16 cellular contexts compared by ENCODE assay signal in the genomic region with DNA sequence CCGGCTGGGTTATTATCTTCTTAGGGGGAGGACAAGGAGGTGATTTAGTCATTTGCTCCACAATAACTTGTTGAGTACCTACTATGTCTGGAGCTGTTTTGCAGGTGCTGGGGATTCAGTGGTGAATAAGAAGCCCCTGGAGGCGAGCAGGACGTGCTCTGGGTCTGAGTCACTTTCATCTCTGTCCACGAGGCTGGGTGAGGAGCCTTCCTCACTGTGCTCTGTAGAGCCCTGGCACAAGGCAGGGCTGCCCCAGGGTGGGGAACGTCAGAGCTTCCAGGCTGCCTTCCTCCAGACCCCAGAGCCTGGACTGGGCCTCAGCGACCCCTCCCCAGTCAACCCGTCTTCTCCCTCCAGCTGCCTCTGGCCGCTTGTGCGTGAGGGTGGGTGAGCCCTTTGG. TPM values are rescaled to one million over a fixed set of nuclear protein-coding genes. Genes with fewer than 3 reads are reported as not detected.
DNase-seq lines count a peak whose midpoint lies in the region; ATAC-seq, FAIRE-seq and TF ChIP-seq lines count a peak whose summit lies in the region.
"Had no signal": no experiment of that assay in that cellular context is flagged by ENCODE, and none has a peak within 500 bp of the region (broad histone marks: within the 10 kb centered on the region; RNA-seq: fewer than 3 reads in every experiment).

No MANE protein-coding gene starts in this region.

- H3K36me3 ChIP-seq in SK-N-SH (replicated peaks in 1 of 2; ENCODE audit: control insufficient read depth in 1 of 2, insufficient read depth in 2 of 2, low read length in 1 of 2) = no peaks in the 10 kb centered on the region
- H3K36me3 ChIP-seq in OCI-LY7 (ENCODE audit: insufficient read depth, low read length) = no peaks in the 10 kb centered on the region
- H3K36me3 ChIP-seq: lower lobe of right lung, SJSA1 had no signal

- peaks cover 2% of the 10 kb centered on the region for H3K9me3 Mint-ChIP-seq in HFFc6
- H3K9me3 Mint-ChIP-seq in activated CD8-positive, alpha-beta memory T cell treated with anti-CD3 and anti-CD28 coated beads, Interleukin-2, amount 10 ng/mL, durations not matched to agents 7 days and 5 days (ENCODE audit: low read depth) = no peaks in the 10 kb centered on the region
- no peaks in the 10 kb centered on the region for H3K9me3 Mint-ChIP-seq in natural killer cell treated with Interleukin-12 subunit alpha and Interleukin-12 subunit beta and Interleukin-15 and Interleukin-18, amount 100 ng/mL, for 72 hours
- H3K9me3 Mint-ChIP-seq: activated T-cell treated with anti-CD3 and anti-CD28 coated beads, Interleukin-2, amount 50 U/mL, for 72 hours; neural crest cell had no signal

- DNase-seq in A549 (ENCODE audit: low read depth in 1 of 2, low spot score in 1 of 2) (no peak), HFFc6 (peak; percentile 27), SK-N-SH (no peak), fibroblast of pulmonary artery (ENCODE audit: low read depth) (peak; percentile 3), GM10266 (ENCODE audit: extremely low spot score) (no peak), OCI-LY7 (ENCODE audit: low spot score) (no peak)
- no peak for DNase-seq in activated CD8-positive, alpha-beta memory T cell treated with anti-CD3 and anti-CD28 coated beads, Interleukin-2, amount 10 ng/mL, durations not matched to agents 7 days and 5 days
- no peak for DNase-seq in natural killer cell treated with Interleukin-12 subunit alpha and Interleukin-12 subunit beta and Interleukin-15 and Interleukin-18, amount 100 ng/mL, for 72 hours (ENCODE audit: low spot score)
- DNase-seq: activated T-cell treated with anti-CD3 and anti-CD28 coated beads, Interleukin-2, amount 50 U/mL, for 72 hours; DMS 273 treated with DMSO at 0.1 percent for 48 hours; lower lobe of right lung; stimulated activated naive CD8-positive, alpha-beta T cell treated with anti-CD3 and anti-CD28 coated beads, Interleukin-15, Interleukin-2, amounts not matched to agents 100 U/mL and 50 U/mL, for 24 hours had no signal

- CTCF ChIA-PET in A549 (lab: Yijun Ruan, JAX) (interaction anchor here (1.0 to 1.4 kb wide), 3 partner anchors 37 to 322 kb away, joined by 3 to 5 read pairs (median 3); no protein-coding TSS in a partner anchor), SK-N-SH (lab: Yijun Ruan, JAX) (interaction anchor here (1.4 to 1.5 kb wide), 2 partner anchors 34 to 309 kb away, joined by 4 read pairs; no protein-coding TSS in a partner anchor), OCI-LY7 (lab: Charles Lee; ENCODE audit: unreplicated experiment) (no interaction called here)
- CTCF ChIA-PET in activated CD8-positive, alpha-beta memory T cell treated with anti-CD3 and anti-CD28 coated beads, Interleukin-2, amount 10 ng/mL, durations not matched to agents 7 days and 5 days (lab: Charles Lee) = no interaction called here

- H3K27ac ChIP-seq in A549 (peak overlapping the region in 1 of 2 experiments; percentile 16; a peak in 1 of 6 replicates), SK-N-SH (ENCODE audit: low read depth in 2 of 2, low read length in 1 of 2) (no peak overlapping the region), OCI-LY7 (ENCODE audit: low read depth, low read length, poor library complexity, severe bottlenecking) (no peak overlapping the region)
- H3K27ac ChIP-seq: lower lobe of right lung, SJSA1 had no signal

- ATAC-seq in A549 = peak; percentile 70; a peak in 5 of 6 replicates
- ATAC-seq in activated CD8-positive, alpha-beta memory T cell treated with anti-CD3 and anti-CD28 coated beads, Interleukin-2, amount 10 ng/mL, durations not matched to agents 7 days and 5 days = no peak
- no peak for ATAC-seq in natural killer cell treated with Interleukin-12 subunit alpha and Interleukin-12 subunit beta and Interleukin-15 and Interleukin-18, amount 100 ng/mL, for 72 hours
- ATAC-seq: activated T-cell treated with anti-CD3 and anti-CD28 coated beads, Interleukin-2, amount 50 U/mL, for 72 hours; lower lobe of right lung; stimulated activated naive CD8-positive, alpha-beta T cell treated with anti-CD3 and anti-CD28 coated beads, Interleukin-15, Interleukin-2, amounts not matched to agents 100 U/mL and 50 U/mL, for 24 hours had no signal

- TF ChIP-seq RAD21 in A549 (conservative IDR thresholded peaks at IDR 0.05 in 1 of 2, IDR thresholded peaks at IDR 0.05 in 1 of 2) (no peak), SK-N-SH (IDR thresholded peaks at IDR 0.05; ENCODE audit: low read length) (no peak)

- POLR2A ChIA-PET in A549 (lab: Yijun Ruan, JAX) (no interaction called here), SK-N-SH (lab: Yijun Ruan, JAX) (interaction anchor here (0.6 kb wide), 1 partner anchor 42 kb away, joined by 3 read pairs; no protein-coding TSS in a partner anchor), OCI-LY7 (lab: Charles Lee) (no interaction called here)

- no peaks in the 10 kb centered on the region for H3K79me2 ChIP-seq in SK-N-SH (ENCODE audit: insufficient read depth)
- H3K79me2 ChIP-seq in OCI-LY7 (ENCODE audit: insufficient read depth, low read depth, low read length) = no peaks in the 10 kb centered on the region

- H3K9me3 ChIP-seq in A549 (no peaks in the 10 kb centered on the region; the same call in 2 of the 3 replicates), SK-N-SH (no peaks in the 10 kb centered on the region), OCI-LY7 (ENCODE audit: low read length) (no peaks in the 10 kb centered on the region; the same call in 1 of the 2 replicates)
- H3K9me3 ChIP-seq: lower lobe of right lung, SJSA1 had no signal

- TF ChIP-seq EP300 in A549 (IDR thresholded peaks at IDR 0.05) = no peak
- TF ChIP-seq EP300 in SK-N-SH (IDR thresholded peaks at IDR 0.05; ENCODE audit: borderline replicate concordance in 1 of 2, low read depth in 1 of 2, low read length in 1 of 2) = no peak

- H2AFZ ChIP-seq in SK-N-SH (ENCODE audit: low read depth) = no peak overlapping the region
- H2AFZ ChIP-seq in OCI-LY7 (ENCODE audit: low read length) = no peak overlapping the region

- no peaks in the 10 kb centered on the region; the same call in 2 of the 3 replicates for H3K4me1 ChIP-seq in A549
- H3K4me1 ChIP-seq in SK-N-SH (ENCODE audit: control insufficient read depth in 1 of 2, insufficient read depth in 2 of 2, low read depth in 1 of 2, low read length in 1 of 2) = no peaks in the 10 kb centered on the region
- no peaks in the 10 kb centered on the region for H3K4me1 ChIP-seq in OCI-LY7 (ENCODE audit: insufficient read depth, low read length, poor library complexity, severe bottlenecking)
- H3K4me1 ChIP-seq: lower lobe of right lung, SJSA1 had no signal

- peaks cover 21% of the 10 kb centered on the region; the same call in 1 of the 2 replicates for H3K27me3 ChIP-seq in SK-N-SH (ENCODE audit: insufficient read depth)

- H4K20me1 ChIP-seq in SK-N-SH (ENCODE audit: insufficient read depth) (no peaks in the 10 kb centered on the region), OCI-LY7 (ENCODE audit: insufficient read depth, low read length) (no peaks in the 10 kb centered on the region)

- H3K4me3 ChIP-seq in A549 (no peak overlapping the region), SK-N-SH (ENCODE audit: low read depth in 2 of 2, low read length in 1 of 2) (no peak overlapping the region), fibroblast of pulmonary artery (replicated peaks; ENCODE audit: low read depth, low read length) (no peak overlapping the region), OCI-LY7 (ENCODE audit: low read depth, low read length, poor library complexity, severe bottlenecking) (no peak overlapping the region)
- H3K4me3 ChIP-seq: lower lobe of right lung, SJSA1 had no signal

- no peak overlapping the region for H3K27ac Mint-ChIP-seq in HFFc6
- no peak overlapping the region for H3K27ac Mint-ChIP-seq in activated CD8-positive, alpha-beta memory T cell treated with anti-CD3 and anti-CD28 coated beads, Interleukin-2, amount 10 ng/mL, durations not matched to agents 7 days and 5 days
- no peak overlapping the region for H3K27ac Mint-ChIP-seq in natural killer cell treated with Interleukin-12 subunit alpha and Interleukin-12 subunit beta and Interleukin-15 and Interleukin-18, amount 100 ng/mL, for 72 hours
- H3K27ac Mint-ChIP-seq: activated T-cell treated with anti-CD3 and anti-CD28 coated beads, Interleukin-2, amount 50 U/mL, for 72 hours had no signal

- H3F3A ChIP-seq in SK-N-SH (replicated peaks; ENCODE audit: insufficient read depth) = no peaks in the 10 kb centered on the region

- 32% methylated on average over 5 of the region's 9 CpGs for WGBS in A549 (ENCODE audit: missing lambda C conversion rate)
- WGBS in SK-N-SH (ENCODE audit: low lambda C conversion rate) = 43% methylated on average over 9 of the region's 9 CpGs

- peaks cover 12% of the 10 kb centered on the region for H3K4me1 Mint-ChIP-seq in HFFc6 (ENCODE audit: low read depth)
- no peaks in the 10 kb centered on the region for H3K4me1 Mint-ChIP-seq in activated CD8-positive, alpha-beta memory T cell treated with anti-CD3 and anti-CD28 coated beads, Interleukin-2, amount 10 ng/mL, durations not matched to agents 7 days and 5 days
- H3K4me1 Mint-ChIP-seq in natural killer cell treated with Interleukin-12 subunit alpha and Interleukin-12 subunit beta and Interleukin-15 and Interleukin-18, amount 100 ng/mL, for 72 hours (ENCODE audit: low read depth in 2 of 2) = no peaks in the 10 kb centered on the region
- H3K4me1 Mint-ChIP-seq: neural crest cell had no signal

- no peak for TF ChIP-seq CTCF in A549 (IDR thresholded peaks at IDR 0.05)
- TF ChIP-seq CTCF in HFFc6 (IDR thresholded peaks at IDR 0.05) = no peak
- TF ChIP-seq CTCF in SK-N-SH (IDR thresholded peaks at IDR 0.05) = no peak
- TF ChIP-seq CTCF in fibroblast of pulmonary artery (IDR thresholded peaks at IDR 0.05; ENCODE audit: low read length, missing control alignments) = no peak
- TF ChIP-seq CTCF in GM10266 (IDR thresholded peaks at IDR 0.05; ENCODE audit: control insufficient read depth, insufficient read depth, low read depth, missing control alignments) = no peak
- TF ChIP-seq CTCF in OCI-LY7 (conservative IDR thresholded peaks at IDR 0.05; ENCODE audit: low read length) = no peak

- no peak for TF ChIP-seq POLR2A in A549 (IDR thresholded peaks at IDR 0.05; ENCODE audit: low read length)

- no peak overlapping the region for H3K9ac ChIP-seq in SK-N-SH

- H3K27me3 Mint-ChIP-seq in HFFc6 (ENCODE audit: insufficient read depth) = peaks cover 30% of the 10 kb centered on the region
- H3K27me3 Mint-ChIP-seq in activated CD8-positive, alpha-beta memory T cell treated with anti-CD3 and anti-CD28 coated beads, Interleukin-2, amount 10 ng/mL, durations not matched to agents 7 days and 5 days = peaks cover 13% of the 10 kb centered on the region
- H3K27me3 Mint-ChIP-seq in natural killer cell treated with Interleukin-12 subunit alpha and Interleukin-12 subunit beta and Interleukin-15 and Interleukin-18, amount 100 ng/mL, for 72 hours = peaks cover 0 to 8% of the 10 kb centered on the region in 2 donors

- no peak overlapping the region for H3K4me3 Mint-ChIP-seq in HFFc6
- no peak overlapping the region for H3K4me3 Mint-ChIP-seq in activated CD8-positive, alpha-beta memory T cell treated with anti-CD3 and anti-CD28 coated beads, Interleukin-2, amount 10 ng/mL, durations not matched to agents 7 days and 5 days
- H3K4me3 Mint-ChIP-seq in natural killer cell treated with Interleukin-12 subunit alpha and Interleukin-12 subunit beta and Interleukin-15 and Interleukin-18, amount 100 ng/mL, for 72 hours = no peak overlapping the region
- H3K4me3 Mint-ChIP-seq: activated T-cell treated with anti-CD3 and anti-CD28 coated beads, Interleukin-2, amount 50 U/mL, for 72 hours; neural crest cell had no signal

- H3K4me2 ChIP-seq in A549 = no peak overlapping the region
- H3K4me2 ChIP-seq in SK-N-SH = no peak overlapping the region
- no peak overlapping the region for H3K4me2 ChIP-seq in OCI-LY7 (ENCODE audit: low read length)

- intact Hi-C loops in OCI-LY7 (cut with micrococcal nuclease; ENCODE audit: unreplicated experiment) = no loop called here

- H3K9me2 ChIP-seq in SK-N-SH (no peaks in the 10 kb centered on the region), OCI-LY7 (ENCODE audit: insufficient read depth, low read length) (no peaks in the 10 kb centered on the region)

- peaks cover 2% of the 10 kb centered on the region for H3K36me3 Mint-ChIP-seq in HFFc6 (ENCODE audit: low read depth)
- no peaks in the 10 kb centered on the region for H3K36me3 Mint-ChIP-seq in activated CD8-positive, alpha-beta memory T cell treated with anti-CD3 and anti-CD28 coated beads, Interleukin-2, amount 10 ng/mL, durations not matched to agents 7 days and 5 days
- no peaks in the 10 kb centered on the region for H3K36me3 Mint-ChIP-seq in natural killer cell treated with Interleukin-12 subunit alpha and Interleukin-12 subunit beta and Interleukin-15 and Interleukin-18, amount 100 ng/mL, for 72 hours

- FAIRE-seq in A549 (lab: Jason Lieb, UNC) = no peak

- no TSS peak for BruUV-seq in OCI-LY7 (replicated peaks; lab: Mats Ljungman, UMichigan)

RNA-seq across cellular contexts. Expression of gene PADI6, which starts 2.5 kb away (rescaled TPM):
- polyA plus RNA-seq in A549 (2011; rRNA removed) = not detected in 2 replicates
- polyA plus RNA-seq in A549 (2012; cell fraction: cytosol; rRNA removed) = not detected in 2 replicates
- polyA plus RNA-seq in A549 (2012; cell fraction: nucleus; rRNA removed) = not detected in 2 replicates
- not detected in 3 replicates for polyA plus RNA-seq in A549 (2017; fragmentation: RNase III; extraction: RNeasy Plus Mini Kit Qiagen cat#74134 plus additional on column Dnase treatment)
- not detected in 2 replicates for polyA minus RNA-seq in A549 (2011; rRNA and poly(A)+ RNA removed)
- not detected for total RNA-seq in HFFc6 (2021; fragmentation: NEBNext Ultra II Directional; extraction: Animal tissue kit (Norgen Biotek cat#: 25700))
- not detected in 2 replicates for polyA plus RNA-seq in SK-N-SH (2012; rRNA removed)
- polyA plus RNA-seq in SK-N-SH (2012; cell fraction: cytosol; rRNA removed) = not detected in 2 replicates
- polyA plus RNA-seq in SK-N-SH (2012; cell fraction: nucleus; rRNA removed) = not detected in 2 replicates
- total RNA-seq in activated CD8-positive, alpha-beta memory T cell treated with anti-CD3 and anti-CD28 coated beads, Interleukin-2, amount 10 ng/mL, durations not matched to agents 7 days and 5 days = not detected
- total RNA-seq in OCI-LY7 (2014; rRNA removed; shearing (Covaris generic)) = not detected in 2 replicates
- total RNA-seq in OCI-LY7 (2022) = not detected in 2 replicates
- total RNA-seq in natural killer cell treated with Interleukin-12 subunit alpha and Interleukin-12 subunit beta and Interleukin-15 and Interleukin-18, amount 100 ng/mL, for 72 hours = not detected
- total RNA-seq: activated T-cell treated with anti-CD3 and anti-CD28 coated beads, Interleukin-2, amount 50 U/mL, for 72 hours; lower lobe of right lung; neural crest cell; SJSA1; urinary bladder had no signal
- polyA plus RNA-seq: adipose tissue, urinary bladder had no signal

Comparison
In these comparisons a context has a peak if more than half of its experiments do, and no peak if none do; other contexts are left out.
1. ATAC-seq: peak in A549 (2 of 2); none in activated CD8-positive, alpha-beta memory T cell treated with anti-CD3 and anti-CD28 coated beads, Interleukin-2, amount 10 ng/mL, durations not matched to agents 7 days and 5 days (single experiment) and natural killer cell treated with Interleukin-12 subunit alpha and Interleukin-12 subunit beta and Interleukin-15 and Interleukin-18, amount 100 ng/mL, for 72 hours (0 of 2).
2. DNase-seq: peak in HFFc6 (single experiment) and fibroblast of pulmonary artery (single experiment); none in A549 (0 of 2), SK-N-SH (single experiment), GM10266 (single experiment), activated CD8-positive, alpha-beta memory T cell treated with anti-CD3 and anti-CD28 coated beads, Interleukin-2, amount 10 ng/mL, durations not matched to agents 7 days and 5 days (single experiment), OCI-LY7 (single experiment) and natural killer cell treated with Interleukin-12 subunit alpha and Interleukin-12 subunit beta and Interleukin-15 and Interleukin-18, amount 100 ng/mL, for 72 hours (single experiment).
3. CTCF ChIA-PET loops: an anchor here in A549 (1.0 to 1.4 kb wide) and SK-N-SH (1.4 to 1.5 kb wide); none called in activated CD8-positive, alpha-beta memory T cell treated with anti-CD3 and anti-CD28 coated beads, Interleukin-2, amount 10 ng/mL, durations not matched to agents 7 days and 5 days and OCI-LY7.
4. Of the 12 proteins assayed by ChIP-seq in both A549 and SK-N-SH: peak only in A549: none; only in SK-N-SH: FOSL2 and MAX; in both: none; in neither: 10.